8 cellular contexts compared by ENCODE assay signal in genomic region chr10:86758231-86759072, GRCh38. TPM values are rescaled to one million over a fixed set of nuclear protein-coding genes. Genes with fewer than 3 reads are reported as not detected.
DNase-seq lines count a peak whose midpoint lies in the region; ATAC-seq and TF ChIP-seq lines count a peak whose summit lies in the region.

No MANE protein-coding gene starts in this region.

- H3K23ac ChIP-seq in trophoblast cell (ENCODE audit: low read length): no peak overlapping the region

- H3K9me3 ChIP-seq in endodermal cell (ENCODE audit: control insufficient read depth, low read length) (no peaks in the 10 kb centered on the region), trophoblast cell (ENCODE audit: insufficient read depth, low read depth, low read length) (peaks cover 2% of the 10 kb centered on the region)

- no peaks in the 10 kb centered on the region for H3K9me3 Mint-ChIP-seq in endodermal cell

- H2AK5ac ChIP-seq in trophoblast cell (ENCODE audit: low read length): no peak overlapping the region

- peaks cover 33% of the 10 kb centered on the region for H3K4me1 Mint-ChIP-seq in endodermal cell

- peaks cover 4% of the 10 kb centered on the region for H3K36me3 ChIP-seq in endodermal cell (ENCODE audit: control insufficient read depth, insufficient read depth, low read length)
- peaks cover 0 to 2% of the 10 kb centered on the region in 2 experiments for H3K36me3 ChIP-seq in trophoblast cell (ENCODE audit: control insufficient read depth in 1 of 2, insufficient read depth in 2 of 2, low read length in 2 of 2)

- H3K14ac ChIP-seq in trophoblast cell (ENCODE audit: low read length): no peak overlapping the region

- H3K27me3 Mint-ChIP-seq in endodermal cell (ENCODE audit: insufficient read depth): no peaks in the 10 kb centered on the region

- H3K27ac ChIP-seq in endodermal cell (ENCODE audit: low read depth, low read length): no peak overlapping the region
- no peak overlapping the region for H3K27ac ChIP-seq in trophoblast cell (ENCODE audit: low read depth, low read length)

- H4K12ac ChIP-seq in trophoblast cell (ENCODE audit: low read depth, low read length): no peak overlapping the region

- peak; percentile 33 for DNase-seq in G401 (ENCODE audit: low spot score)
- peak; percentile 80 for DNase-seq in OCI-M1 (lab: John Stamatoyannopoulos, UW)
- no peak for DNase-seq in endodermal cell
- no peak for DNase-seq in trophoblast cell
- DNase-seq in SIG-M5 (lab: John Stamatoyannopoulos, UW): no peak
- DNase-seq in ureter (ENCODE audit: low spot score): no peak

- in situ Hi-C loops in G401 (cut with HindIII; ENCODE audit: low sequenced_read_pairs): no loop called here

- WGBS in endodermal cell (ENCODE audit: insufficient coverage in 1 of 2, insufficient read length in 1 of 2), 2 experiments: 2 to 5% methylated on average over 3 to 5 of the region's 8 CpGs
- no CpG with 5 or more reads among the region's 8 CpGs for WGBS in trophoblast cell (ENCODE audit: extremely low coverage, insufficient coverage, insufficient read length)

- H3K79me1 ChIP-seq in trophoblast cell (ENCODE audit: low read length): peaks cover 17% of the 10 kb centered on the region

- H3K36me3 Mint-ChIP-seq in endodermal cell (ENCODE audit: low read depth): peaks cover 1% of the 10 kb centered on the region

- no peak overlapping the region for H3K18ac ChIP-seq in trophoblast cell (ENCODE audit: low read length)

- H3K27me3 ChIP-seq in endodermal cell (ENCODE audit: control insufficient read depth, insufficient read depth, low read length, poor library complexity, severe bottlenecking): no peaks in the 10 kb centered on the region
- H3K27me3 ChIP-seq in trophoblast cell (ENCODE audit: insufficient read depth, low read length): no peaks in the 10 kb centered on the region

- H3K4me3 ChIP-seq in endodermal cell (ENCODE audit: low read length): peak overlapping the region; percentile 100
- H3K4me3 ChIP-seq in trophoblast cell (ENCODE audit: low read depth, low read length): no peak overlapping the region

- no peak for TF ChIP-seq CTCF in endodermal cell (conservative IDR thresholded peaks at IDR 0.05)

- no peak overlapping the region for H2BK120ac ChIP-seq in trophoblast cell (ENCODE audit: insufficient read depth, low read length, poor library complexity)

- no peak overlapping the region for H2BK5ac ChIP-seq in trophoblast cell (ENCODE audit: low read depth, low read length, poor library complexity)

- H4K8ac ChIP-seq in trophoblast cell (ENCODE audit: low read depth, low read length): no peak overlapping the region

- H3K79me2 ChIP-seq in trophoblast cell (ENCODE audit: control insufficient read depth, insufficient read depth, low read length, poor library complexity): peaks cover 22% of the 10 kb centered on the region

- peak overlapping the region; percentile 86 for H3K4ac ChIP-seq in trophoblast cell (ENCODE audit: low read depth, low read length)

- H3K4me1 ChIP-seq in endodermal cell (ENCODE audit: control insufficient read depth, insufficient read depth, low read length): no peaks in the 10 kb centered on the region
- H3K4me1 ChIP-seq in trophoblast cell (ENCODE audit: control insufficient read depth in 1 of 2, insufficient read depth in 2 of 2, low read length in 2 of 2): peaks cover 6 to 8% of the 10 kb centered on the region in 2 experiments

- H3K9ac ChIP-seq in endodermal cell (ENCODE audit: extremely low read depth, low read length, poor library complexity, severe bottlenecking) (peak overlapping the region; percentile 92), trophoblast cell (ENCODE audit: low read length) (no peak overlapping the region)

- peak overlapping the region; percentile 93 for H3K4me3 Mint-ChIP-seq in endodermal cell

- ATAC-seq in GM21360 (IDR thresholded peaks at IDR 0.05; ENCODE audit: unreplicated experiment): no peak
- ATAC-seq in HG03439 (IDR thresholded peaks at IDR 0.05; ENCODE audit: unreplicated experiment): no peak

- no peak overlapping the region for H4K91ac ChIP-seq in trophoblast cell (ENCODE audit: low read depth, low read length)

- H2AFZ ChIP-seq in trophoblast cell (ENCODE audit: insufficient read depth, low read length, poor library complexity): no peak overlapping the region

- H3K4me2 ChIP-seq in trophoblast cell (ENCODE audit: low read length): peak overlapping the region; percentile 64

- H3K27ac Mint-ChIP-seq in endodermal cell: peak overlapping the region; percentile 97

- no peak overlapping the region for H2BK12ac ChIP-seq in trophoblast cell (ENCODE audit: low read length)

RNA-seq across cellular contexts. Expression of gene BMPR1A, which starts 2.0 kb away (rescaled TPM):
- total RNA-seq in G401 (2014; rRNA removed; shearing (Covaris generic)): 72.5 and 78.8 TPM in 2 replicates
- 10 to 100 TPM; 69.4 to 96.4 TPM for total RNA-seq in endodermal cell
- polyA plus RNA-seq in endodermal cell (2013, experiment 1 of 2): 40.2 TPM
- polyA plus RNA-seq in endodermal cell (2013, experiment 2 of 2): 38.8 TPM
- 33.4 and 35.8 TPM in 2 replicates for polyA plus RNA-seq in trophoblast cell (2013)
- 54.8 TPM for total RNA-seq in ureter

Comparison
In these comparisons a context has a peak if more than half of its experiments do, and no peak if none do; other contexts are left out.
1. DNase-seq: peak in G401 (single experiment) and OCI-M1 (single experiment); none in endodermal cell (single experiment), trophoblast cell (0 of 2), SIG-M5 (single experiment) and ureter (single experiment).